10 cellular contexts compared by ENCODE assay signal in genomic region chr12:46385439-46385838, GRCh38. TPM values are rescaled to one million over a fixed set of nuclear protein-coding genes. Genes with fewer than 3 reads are reported as not detected.
DNase-seq lines count a peak whose midpoint lies in the region; ATAC-seq and TF ChIP-seq lines count a peak whose summit lies in the region.
"Had no signal": no experiment of that assay in that cellular context is flagged by ENCODE, and none has a peak within 500 bp of the region (broad histone marks: within the 10 kb centered on the region; RNA-seq: fewer than 3 reads in every experiment).

No MANE protein-coding gene starts in this region.

- 75% methylated on average over 5 of the region's 5 CpGs for WGBS in hepatocyte (ENCODE audit: low lambda C conversion rate, missing lambda C conversion rate)
- 63% methylated on average over 5 of the region's 5 CpGs for WGBS in smooth muscle cell (ENCODE audit: low lambda C conversion rate)

- H3K4me1 ChIP-seq in Panc1 (ENCODE audit: control insufficient read depth, insufficient read depth, low read length) (peaks cover 77% of the 10 kb centered on the region), hepatocyte (ENCODE audit: insufficient read depth) (peaks cover 51% of the 10 kb centered on the region), smooth muscle cell (ENCODE audit: low read depth) (peaks cover 62% of the 10 kb centered on the region)

- peaks cover 28% of the 10 kb centered on the region for H3F3A ChIP-seq in smooth muscle cell (ENCODE audit: low read depth)

- H3K9ac ChIP-seq in smooth muscle cell (ENCODE audit: low read depth), result peak overlapping the region; percentile 98

- CTCF ChIA-PET in Panc1 (lab: Charles Lee), result no interaction called here

- peak overlapping the region; percentile 33; the same call in 1 of the 2 replicates for H3K4me3 ChIP-seq in GM08714 (ENCODE audit: low read length)
- H3K4me3 ChIP-seq in Panc1 (ENCODE audit: low read depth in 2 of 2, low read length in 2 of 2), result peak overlapping the region; percentile 60 to 72; a peak in 3 of 4 replicates
- H3K4me3 ChIP-seq in hepatocyte, result no peak overlapping the region
- H3K4me3 ChIP-seq in smooth muscle cell, result no peak overlapping the region

- H3K27ac ChIP-seq in Panc1 (ENCODE audit: low read length) (peak overlapping the region; percentile 100), hepatocyte (peak overlapping the region; percentile 99), smooth muscle cell (ENCODE audit: low read depth) (peak overlapping the region; percentile 98)

- no peaks in the 10 kb centered on the region for H3K27me3 ChIP-seq in Panc1 (ENCODE audit: control insufficient read depth, insufficient read depth, low read length)
- H3K27me3 ChIP-seq in hepatocyte, result no peaks in the 10 kb centered on the region
- H3K27me3 ChIP-seq in smooth muscle cell (ENCODE audit: low read depth), result no peaks in the 10 kb centered on the region

- peaks cover 9% of the 10 kb centered on the region for H3K79me2 ChIP-seq in hepatocyte
- H3K79me2 ChIP-seq in smooth muscle cell (ENCODE audit: low read depth), result peaks cover 4% of the 10 kb centered on the region

- TF ChIP-seq CTCF in Panc1 (IDR thresholded peaks at IDR 0.05) (no peak), hepatocyte (IDR thresholded peaks at IDR 0.05; ENCODE audit: poor library complexity) (no peak), smooth muscle cell (IDR thresholded peaks at IDR 0.05; ENCODE audit: borderline replicate concordance, insufficient read depth, poor library complexity, severe bottlenecking) (no peak)

- no peaks in the 10 kb centered on the region for H3K9me2 ChIP-seq in hepatocyte (replicated peaks; ENCODE audit: insufficient read depth)

- H2AFZ ChIP-seq in hepatocyte, result no peak overlapping the region
- no peak overlapping the region for H2AFZ ChIP-seq in smooth muscle cell (ENCODE audit: low read depth)

- H3K4me2 ChIP-seq in hepatocyte (peak overlapping the region; percentile 81), smooth muscle cell (peak overlapping the region; percentile 83)

- no peaks in the 10 kb centered on the region for H4K20me1 ChIP-seq in hepatocyte (ENCODE audit: insufficient read depth, poor library complexity, severe bottlenecking)
- no peaks in the 10 kb centered on the region for H4K20me1 ChIP-seq in smooth muscle cell (ENCODE audit: low read depth)

- DNase-seq in Panc1 (ENCODE audit: low read depth, low spot score) (no peak), hepatocyte (ENCODE audit: low spot score) (no peak), smooth muscle cell (lab: John Stamatoyannopoulos, UW; ENCODE audit: unreplicated experiment) (no peak), DMS79 treated with DMSO at 0.1 percent for 48 hours (lab: John Stamatoyannopoulos, UW) (no peak)
- no peak for DNase-seq in stimulated activated CD4-positive, alpha-beta T cell treated with anti-CD3 and anti-CD28 coated beads, Interleukin-4, amount 100 ng/mL, for 4 hours
- DNase-seq: activated effector memory CD4-positive, alpha-beta T cell treated with Interleukin-2 at 50 U/mL for 16 hours; stimulated activated CD4-positive, alpha-beta T cell treated with anti-CD3 and anti-CD28 coated beads, Interleukin-4, amount 100 ng/mL, for 1 hour had no signal

- ATAC-seq in Panc1 (no peak), HG03457 (IDR thresholded peaks at IDR 0.05; ENCODE audit: unreplicated experiment) (no peak), GM18868 (IDR thresholded peaks at IDR 0.05; ENCODE audit: unreplicated experiment) (no peak)

- POLR2A ChIA-PET in Panc1 (lab: Charles Lee), result interaction anchor here (0.7 kb wide), 1 partner anchor 1696 kb away, joined by 3 read pairs; no protein-coding TSS in a partner anchor

- H3K9me3 ChIP-seq in Panc1 (ENCODE audit: control insufficient read depth, insufficient read depth, low read depth, low read length), result no peaks in the 10 kb centered on the region
- no peaks in the 10 kb centered on the region for H3K9me3 ChIP-seq in hepatocyte (ENCODE audit: low read depth)
- no peaks in the 10 kb centered on the region for H3K9me3 ChIP-seq in smooth muscle cell (replicated peaks; ENCODE audit: low read depth)

- intact Hi-C loops in Panc1 (cut with micrococcal nuclease; ENCODE audit: unreplicated experiment), result loop anchor here (2.0 kb wide), 1 partner anchor 45 kb away; no protein-coding TSS in a partner anchor

- H3K36me3 ChIP-seq in Panc1 (ENCODE audit: control insufficient read depth, insufficient read depth, low read length) (no peaks in the 10 kb centered on the region; the same call in 1 of the 2 replicates), hepatocyte (replicated peaks; ENCODE audit: insufficient read depth, low read depth) (no peaks in the 10 kb centered on the region), smooth muscle cell (ENCODE audit: low read depth) (no peaks in the 10 kb centered on the region)

- in situ Hi-C loops in Panc1 (cut with HindIII; ENCODE audit: low pct_unique_long_range_greater_than_20kb, low sequenced_read_pairs), result no loop called here

- BruUV-seq in Panc1 (replicated peaks; lab: Mats Ljungman, UMichigan), result no TSS peak

RNA-seq across cellular contexts. Expression of gene SLC38A2, which starts 12.9 kb away (rescaled TPM):
- total RNA-seq in Panc1 (2021; ENCODE audit: unreplicated experiment), result 341 TPM
- 122 TPM for polyA plus RNA-seq in Panc1 (2012; ENCODE audit: insufficient read length)
- 372 and 373 TPM in 2 replicates for total RNA-seq in hepatocyte
- polyA plus RNA-seq in hepatocyte, result 139 and 144 TPM in 2 replicates
- 1,081 and 1,127 TPM in 2 replicates for total RNA-seq in smooth muscle cell
- 201 and 262 TPM in 2 replicates for polyA plus RNA-seq in smooth muscle cell

Comparison
In these comparisons a context has a peak if more than half of its experiments do, and no peak if none do; other contexts are left out.
1. H3K4me3 ChIP-seq: peak in GM08714 (single experiment) and Panc1 (2 of 2); none in hepatocyte (single experiment) and smooth muscle cell (single experiment).
2. Peak in every context shown above with its lines, with median percentiles within 50 percentile points of each other: H3K27ac ChIP-seq.